1 cellular context compared by ENCODE assay signal in genomic region chr1:200669314-200670214, GRCh38.
A peak's percentile ranks its signal among the peaks of the same experiment; 100 is the strongest.
TF ChIP-seq lines count a peak whose summit lies in the region.

Gene DDX59, minus strand, starts transcription at chr1:200669907. Its CDS starts 3,167 bp downstream, at chr1:200666740.

TF ChIP-seq in K562, 482 proteins besides CTCF, POLR2A, EP300 and RAD21 (continued from another document and continues in another):
- TF ChIP-seq PATZ1 (CRISPR knock-in tag; IDR thresholded peaks at IDR 0.05; ENCODE audit: borderline replicate concordance) (peak; percentile 77; the same call in 1 of the 2 replicates), TOE1 (IDR thresholded peaks at IDR 0.05; ENCODE audit: borderline replicate concordance) (peak; percentile 90), TOE1 (CRISPR knock-in tag; IDR thresholded peaks at IDR 0.05; ENCODE audit: borderline replicate concordance, low read depth) (no peak), ATF7 (IDR thresholded peaks at IDR 0.05) (peak; percentile 82), MEIS2 (IDR thresholded peaks at IDR 0.05; ENCODE audit: partially characterized antibody) (peak; percentile 46), TCF7L2 (IDR thresholded peaks at IDR 0.05; ENCODE audit: low read depth, low read length) (no peak), ATF1 (CRISPR knock-in tag; IDR thresholded peaks at IDR 0.05) (0 out of 2 replicates have a peak, but pooled peaks have one; percentile 59), ATF1 (tag; IDR thresholded peaks at IDR 0.05) (peak; percentile 97), ZNF274 (IDR thresholded peaks at IDR 0.05; ENCODE audit: borderline replicate concordance, low read depth, low read length) (no peak), ZNF395 (CRISPR knock-in tag; IDR thresholded peaks at IDR 0.05) (peak; percentile 89; the same call in 1 of the 2 replicates), PML (IDR thresholded peaks at IDR 0.05; ENCODE audit: low read length) (peak; percentile 53; the same call in 1 of the 2 replicates), TRIM28 (IDR thresholded peaks at IDR 0.05) (no peak), PRPF4 (IDR thresholded peaks at IDR 0.05; ENCODE audit: insufficient read depth, low read depth, low read length, poor library complexity, severe bottlenecking) (no peak), KHSRP (IDR thresholded peaks at IDR 0.05) (no peak), FOXP1 (CRISPR knock-in tag; IDR thresholded peaks at IDR 0.05) (peak; percentile 87), ZNF318 (IDR thresholded peaks at IDR 0.05; ENCODE audit: borderline replicate concordance in 1 of 2, low read depth in 1 of 2) (no peak), CHCHD3 (CRISPR knock-in tag; IDR thresholded peaks at IDR 0.05) (no peak), ZNF717 (CRISPR knock-in tag; IDR thresholded peaks at IDR 0.05) (peak; percentile 20; the same call in 1 of the 2 replicates), RBM14 (IDR thresholded peaks at IDR 0.05; ENCODE audit: borderline replicate concordance, insufficient read depth, low read depth, low read length) (peak; percentile 47; the same call in 1 of the 2 replicates), SIN3B (IDR thresholded peaks at IDR 0.05; ENCODE audit: low read depth) (peak; percentile 67), ZNF592 (IDR thresholded peaks at IDR 0.05) (no peak), CLOCK (CRISPR knock-in tag; IDR thresholded peaks at IDR 0.05; ENCODE audit: borderline replicate concordance) (no peak), ZNF584 (CRISPR knock-in tag; IDR thresholded peaks at IDR 0.05; ENCODE audit: low read depth) (0 out of 2 replicates have a peak, but pooled peaks have one; percentile 40), BCLAF1 (IDR thresholded peaks at IDR 0.05; ENCODE audit: borderline replicate concordance in 1 of 2, control insufficient read depth in 1 of 2, low read depth in 2 of 2, low read length in 1 of 2) (peak in 1 of 2 experiments; percentile 62; a peak in 1 of 4 replicates), ZNF655 (CRISPR knock-in tag; IDR thresholded peaks at IDR 0.05) (no peak), ZBTB33 (CRISPR knock-in tag; IDR thresholded peaks at IDR 0.05) (peak; percentile 68), SMARCB1 (IDR thresholded peaks at IDR 0.05; ENCODE audit: insufficient read length, low read depth) (no peak)
